ENCODE assay signal across 27 cellular contexts in genomic region chr6:126570507-126570906, GRCh38.
"Had no signal": no experiment of that assay in that cellular context is flagged by ENCODE, and none has a peak within 500 bp of the region (broad histone marks: within the 10 kb centered on the region; RNA-seq: fewer than 3 reads in every experiment).

No MANE protein-coding gene starts in this region.

- ATAC-seq: effector memory CD8-positive, alpha-beta T cell; esophagus mucosa; foreskin keratinocyte; gastrocnemius medialis; gastroesophageal sphincter; heart left ventricle; heart right ventricle had no signal

- H3K27me3 ChIP-seq: colonic mucosa, dorsolateral prefrontal cortex, esophagus muscularis mucosa, esophagus squamous epithelium, foreskin keratinocyte, gastrocnemius medialis, gastroesophageal sphincter, heart left ventricle, heart right ventricle, hepatocyte had no signal

- H3K79me2 ChIP-seq: hepatocyte had no signal

- H3K9me3 ChIP-seq: colonic mucosa, esophagus muscularis mucosa, esophagus squamous epithelium, gastrocnemius medialis, gastroesophageal sphincter, heart right ventricle had no signal

- H3K4me2 ChIP-seq: hepatocyte had no signal

- FAIRE-seq: endothelial cell of umbilical vein, frontal cortex had no signal

- H3K36me3 ChIP-seq: colonic mucosa, esophagus muscularis mucosa, esophagus squamous epithelium, gastrocnemius medialis, gastroesophageal sphincter, heart left ventricle, heart right ventricle had no signal

- H2AFZ ChIP-seq: hepatocyte had no signal

- H3K27ac ChIP-seq: colonic mucosa, coronary artery, dorsolateral prefrontal cortex, epithelial cell of prostate, esophagus muscularis mucosa, esophagus squamous epithelium, foreskin keratinocyte, gastrocnemius medialis, gastroesophageal sphincter, heart left ventricle, heart right ventricle, hepatocyte had no signal

- DNase-seq: colonic mucosa; cortex of kidney; dermis blood vessel endothelial cell; dorsolateral prefrontal cortex; effector CD4-positive, alpha-beta T cell; effector CD8-positive, alpha-beta T cell; effector memory CD4-positive, alpha-beta T cell; effector memory CD8-positive, alpha-beta T cell; endodermal cell; erythroblast; esophagus squamous epithelium; foreskin fibroblast; foreskin keratinocyte; foreskin melanocyte; gastrocnemius medialis; glutamatergic neuron; head of caudate nucleus; heart left ventricle; heart right ventricle had no signal

- H3K4me1 ChIP-seq: colonic mucosa, esophagus muscularis mucosa, esophagus squamous epithelium, foreskin keratinocyte, gastrocnemius medialis, gastroesophageal sphincter, heart left ventricle, heart right ventricle had no signal

- H3K4me3 ChIP-seq: colonic mucosa, coronary artery, dorsolateral prefrontal cortex, esophagus muscularis mucosa, esophagus squamous epithelium, gastrocnemius medialis, gastroesophageal sphincter, heart left ventricle, heart right ventricle, hepatocyte had no signal
